8 cellular contexts compared by ENCODE assay signal in the genomic region with DNA sequence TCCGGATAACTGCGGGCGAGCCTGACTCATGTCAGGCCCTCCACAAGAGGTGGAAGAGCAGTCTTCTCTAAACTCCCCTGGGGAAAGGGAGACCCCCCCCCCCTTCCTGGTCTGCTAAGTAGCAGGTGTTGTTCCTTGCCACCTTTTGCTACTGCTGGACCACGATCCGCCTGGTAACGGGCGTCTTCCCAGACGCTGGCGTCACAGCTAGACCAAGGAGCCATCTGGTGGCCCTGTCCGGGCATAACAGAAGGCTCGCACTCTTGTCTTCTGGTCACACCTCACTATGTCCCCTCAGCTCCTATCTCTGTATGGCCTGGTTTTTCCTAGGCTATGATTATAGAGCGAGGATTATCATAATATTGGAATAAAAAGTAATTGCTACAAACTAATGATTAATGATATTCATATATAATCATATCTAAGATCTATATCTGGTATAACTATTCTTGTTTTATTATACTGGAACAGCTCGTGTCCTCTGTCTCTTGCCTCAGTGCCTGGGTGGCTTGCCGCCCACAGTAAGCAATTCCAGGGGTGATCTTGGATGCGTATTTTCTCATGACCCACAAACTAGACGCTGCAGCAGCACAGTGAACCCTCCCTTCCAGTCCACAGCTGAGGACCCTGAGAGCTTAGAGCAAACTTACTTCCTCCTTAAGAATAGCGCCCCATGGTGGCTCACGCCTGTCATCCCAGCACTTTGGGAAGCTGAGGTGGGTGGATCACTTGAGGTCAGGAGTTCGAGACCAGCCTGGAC. TPM values are rescaled to one million over a fixed set of nuclear protein-coding genes. Genes with fewer than 3 reads are reported as not detected.
A peak's percentile ranks its signal among the peaks of the same experiment; 100 is the strongest.
DNase-seq lines count a peak whose midpoint lies in the region; ATAC-seq and TF ChIP-seq lines count a peak whose summit lies in the region.
"Not testable (repeated sequence)": the region's sequence is repeated elsewhere in the genome, so short reads cannot be mapped to it uniquely, and the experiment has no call there.

No MANE protein-coding gene starts in this region.

- H3K9ac ChIP-seq in SU-DHL-6 (ENCODE audit: low read length) = peak overlapping the region; percentile 76; the same call in 1 of the 2 replicates
- H3K9ac ChIP-seq in neural progenitor cell = not testable (repeated sequence)

- H3K4me3 ChIP-seq in SU-DHL-6 (ENCODE audit: insufficient read depth, low read length, poor library complexity, severe bottlenecking); choroid plexus epithelial cell (ENCODE audit: low read depth, low read length); neural progenitor cell; upper lobe of right lung: not testable (repeated sequence)
- peak overlapping the region; percentile 26 to 76 (median 62) for H3K4me3 ChIP-seq in heart left ventricle

- peaks cover 15% of the 10 kb centered on the region for H3K36me3 Mint-ChIP-seq in neural progenitor cell

- not testable (repeated sequence) for H2AFZ ChIP-seq in SU-DHL-6 (ENCODE audit: low read depth, low read length, severe bottlenecking); neural progenitor cell (replicated peaks)

- DNase-seq in DMS53 (lab: John Stamatoyannopoulos, UW) (peak; percentile 42), KBM-7 (peak; percentile 39), NCI-H82 (lab: John Stamatoyannopoulos, UW) (peak; percentile 74), choroid plexus epithelial cell (ENCODE audit: low read depth) (peak; percentile 37), heart left ventricle (peak in 2 of 5 donors; percentile 58 to 68), neural progenitor cell (ENCODE audit: low spot score) (peak; percentile 53), upper lobe of right lung (peak; percentile 59)

- H3K27me3 Mint-ChIP-seq in neural progenitor cell (ENCODE audit: insufficient read depth, low read depth) = not testable (repeated sequence)

- not testable (repeated sequence) for H3K9me3 ChIP-seq in SU-DHL-6 (ENCODE audit: insufficient read depth, low read length); heart left ventricle; neural progenitor cell (ENCODE audit: low read depth); upper lobe of right lung

- not testable (repeated sequence) for H3K9me2 ChIP-seq in SU-DHL-6 (replicated peaks; ENCODE audit: insufficient read depth, low read length)

- not testable (repeated sequence) for H3K36me3 ChIP-seq in SU-DHL-6 (ENCODE audit: low read length); neural progenitor cell
- H3K36me3 ChIP-seq in heart left ventricle = peaks cover 0 to 20% (median 11%) of the 10 kb centered on the region in 9 donors
- H3K36me3 ChIP-seq in upper lobe of right lung = peaks cover 11% of the 10 kb centered on the region

- peaks cover 3 to 59% (median 29%) of the 10 kb centered on the region in 12 donors for H3K4me1 ChIP-seq in heart left ventricle
- not testable (repeated sequence) for H3K4me1 ChIP-seq in neural progenitor cell, upper lobe of right lung

- peaks cover 19% of the 10 kb centered on the region for H3F3A ChIP-seq in SU-DHL-6 (ENCODE audit: insufficient read depth)
- not testable (repeated sequence) for H3F3A ChIP-seq in neural progenitor cell (ENCODE audit: low read depth)

- H3K4me3 Mint-ChIP-seq in neural progenitor cell = not testable (repeated sequence)

- H3K27ac ChIP-seq in SU-DHL-6 (ENCODE audit: low read depth, low read length) = peak overlapping the region; percentile 89
- H3K27ac ChIP-seq in heart left ventricle = peak overlapping the region; percentile 64 to 96 (median 88)
- not testable (repeated sequence) for H3K27ac ChIP-seq in neural progenitor cell, upper lobe of right lung

- peak; percentile 20 for TF ChIP-seq CTCF in SU-DHL-6 (IDR thresholded peaks at IDR 0.05; ENCODE audit: insufficient read depth, low read length, poor library complexity, severe bottlenecking)
- peak; percentile 49 for TF ChIP-seq CTCF in choroid plexus epithelial cell (conservative IDR thresholded peaks at IDR 0.05; ENCODE audit: low read depth, low read length)
- peak in 6 of 12 donors; percentile 8 to 41 (median 19) for TF ChIP-seq CTCF in heart left ventricle (IDR thresholded peaks at IDR 0.05)
- TF ChIP-seq CTCF in neural progenitor cell (IDR thresholded peaks at IDR 0.05) = peak; percentile 39
- TF ChIP-seq CTCF in upper lobe of right lung (IDR thresholded peaks at IDR 0.05) = not testable (repeated sequence)

- peak overlapping the region; percentile 86 for H3K4me2 ChIP-seq in SU-DHL-6 (ENCODE audit: low read depth, low read length, poor library complexity, severe bottlenecking)
- not testable (repeated sequence) for H3K4me2 ChIP-seq in neural progenitor cell

- not testable (repeated sequence) for ATAC-seq in heart left ventricle, upper lobe of right lung

- not testable (repeated sequence) for H3K9me3 Mint-ChIP-seq in neural progenitor cell

- in situ Hi-C loops in KBM-7 (cut with MboI; ENCODE audit: low pct_unique_long_range_greater_than_20kb, low sequenced_read_pairs) = not testable (repeated sequence)

- not testable (repeated sequence) for TF ChIP-seq POLR2A in heart left ventricle (IDR thresholded peaks at IDR 0.05)

- H3K79me2 ChIP-seq in SU-DHL-6 (ENCODE audit: insufficient read depth, low read length); neural progenitor cell (ENCODE audit: low read depth): not testable (repeated sequence)

- not testable (repeated sequence) for H4K20me1 ChIP-seq in SU-DHL-6 (ENCODE audit: low read depth, low read length); neural progenitor cell (ENCODE audit: low read depth)

- WGBS in heart left ventricle, 4 donors = 44 to 56% (median 51%) methylated on average over 15 to 18 of the region's 19 CpGs

- H3K27me3 ChIP-seq in SU-DHL-6 (ENCODE audit: low read length); heart left ventricle; neural progenitor cell; upper lobe of right lung: not testable (repeated sequence)

- H3K4me1 Mint-ChIP-seq in neural progenitor cell = peaks cover 11% of the 10 kb centered on the region

- H3K27ac Mint-ChIP-seq in neural progenitor cell = peak overlapping the region; percentile 74

- intact Hi-C loops in heart left ventricle (cut with DNase I) = loop anchor here in 2 of 10 donors (5.0 kb wide), 1 partner anchor 41 kb away; a partner anchor contains a TSS
- intact Hi-C loops in upper lobe of right lung (cut with DNase I) = not testable (repeated sequence)

RNA-seq across cellular contexts. Expression of a gene that starts 2.2 kb away (rescaled TPM):
- total RNA-seq in heart left ventricle = 100 to 1,000 TPM; 329 to 774 (median 572) TPM
- 100 to 1,000 TPM; 160 to 252 TPM for polyA plus RNA-seq in heart left ventricle
- 0.22 and 0.43 TPM in 2 replicates for total RNA-seq in neural progenitor cell (ENCODE audit: low replicate concordance)
- total RNA-seq in upper lobe of right lung = 1.9 TPM

RNA-seq across cellular contexts. Expression of a gene that starts 39.5 kb away (rescaled TPM):
- total RNA-seq in heart left ventricle (100 to 1,000 TPM in 7 of 9 donors, 10 to 100 TPM in 2; 95.4 to 247 (median 159) TPM), neural progenitor cell (ENCODE audit: low replicate concordance) (17.4 and 23.8 TPM in 2 replicates), upper lobe of right lung (24.6 TPM)
- polyA plus RNA-seq in heart left ventricle = 10 to 100 TPM; 68.7 to 83.9 TPM

Comparison
In these comparisons a context has a peak if more than half of its experiments do, and no peak if none do; other contexts are left out.
1. RNA of a gene that starts 2.2 kb away (total RNA-seq): 329 to 774 TPM in heart left ventricle; 1.9 TPM in upper lobe of right lung (single experiment) and 0.22 to 0.43 TPM in neural progenitor cell; every median in the first group is over 100 times any median in the second.